In the genomic region with DNA sequence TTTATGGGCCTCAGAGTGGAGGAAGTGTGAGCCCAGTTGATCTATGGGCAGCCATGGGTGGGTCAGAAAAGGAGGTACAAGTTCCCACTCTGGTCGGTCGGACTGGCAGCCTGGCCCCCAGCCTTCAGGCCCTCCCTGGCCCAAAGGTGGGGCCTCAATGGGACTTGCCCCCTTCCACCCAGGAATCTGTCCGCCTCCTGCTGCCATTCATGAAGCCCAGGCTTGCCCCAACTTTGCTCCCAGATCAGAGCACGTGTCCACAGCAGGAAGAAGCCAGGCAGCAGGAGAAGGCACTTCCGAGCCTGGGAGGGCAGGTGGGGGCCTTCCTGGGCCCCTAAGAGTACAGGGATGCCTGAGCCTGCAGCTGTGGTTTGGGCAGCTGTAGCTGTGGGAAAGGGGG, we compare ENCODE assay signal across 25 cellular contexts. TPM values are rescaled to one million over a fixed set of nuclear protein-coding genes. Genes with fewer than 3 reads are reported as not detected.
"Had no signal": no experiment of that assay in that cellular context is flagged by ENCODE, and none has a peak within 500 bp of the region (broad histone marks: within the 10 kb centered on the region; RNA-seq: fewer than 3 reads in every experiment).

No MANE protein-coding gene starts in this region.

- H3K9me3 ChIP-seq: colonic mucosa, lower lobe of right lung, mucosa of descending colon, prostate gland, right atrium auricular region, sigmoid colon, thoracic aorta, tibial nerve, upper lobe of left lung had no signal

- H3K9ac ChIP-seq: neural progenitor cell had no signal

- H3K27ac ChIP-seq: colonic mucosa, lower lobe of right lung, neural progenitor cell, prostate gland, right atrium auricular region, sigmoid colon, thoracic aorta, tibial nerve, upper lobe of left lung had no signal

- H3K4me1 ChIP-seq: colonic mucosa had no signal

- H3K27me3 ChIP-seq: neural progenitor cell, right atrium auricular region, tibial nerve, upper lobe of left lung had no signal

- H3K36me3 ChIP-seq: colonic mucosa, lower lobe of right lung, neural progenitor cell, prostate gland, right atrium auricular region, sigmoid colon, thoracic aorta, tibial nerve, upper lobe of left lung had no signal

- H3K9me3 Mint-ChIP-seq: mesothelial cell of epicardium; natural killer cell treated with Interleukin-12 subunit alpha and Interleukin-12 subunit beta and Interleukin-15 and Interleukin-18, amount 100 ng/mL, for 72 hours; neural progenitor cell had no signal

- DNase-seq: colonic mucosa; left ventricle myocardium superior; lower lobe of right lung; mucosa of descending colon; naive B cell; nucleus accumbens; sigmoid colon; stimulated activated CD4-positive, alpha-beta T cell treated with anti-CD3 and anti-CD28 coated beads, Interleukin-4, amount 100 ng/mL, for 4 hours; stimulated activated naive B cell treated with anti-CD40 and anti-IgM and Interleukin-4, amounts not matched to agents 10 μg/mL and 1 μg/mL and 100 μg/mL, for 72 hours; upper lobe of left lung had no signal

- H3K4me3 Mint-ChIP-seq: memory B cell; mesothelial cell of epicardium; natural killer cell treated with Interleukin-12 subunit alpha and Interleukin-12 subunit beta and Interleukin-15 and Interleukin-18, amount 100 ng/mL, for 72 hours; neural progenitor cell; stimulated activated naive B cell treated with anti-CD40 and anti-IgM and Interleukin-4, amounts not matched to agents 10 μg/mL and 1 μg/mL and 100 μg/mL, for 72 hours; stimulated activated naive CD8-positive, alpha-beta T cell treated with anti-CD3 and anti-CD28 coated beads, Interleukin-15, Interleukin-2, amounts not matched to agents 100 ng/mL and 50 ng/mL, for 24 hours had no signal

- H3K36me3 Mint-ChIP-seq: mesothelial cell of epicardium had no signal

- ATAC-seq: left ventricle myocardium superior; lower lobe of right lung; mucosa of descending colon; natural killer cell treated with Interleukin-12 subunit alpha and Interleukin-12 subunit beta and Interleukin-15 and Interleukin-18, amount 100 ng/mL, for 72 hours; stimulated activated naive B cell treated with anti-CD40 and anti-IgM and Interleukin-4, amounts not matched to agents 10 μg/mL and 1 μg/mL and 100 μg/mL, for 72 hours had no signal

- H3K4me2 ChIP-seq: neural progenitor cell had no signal

- H3K27ac Mint-ChIP-seq: memory B cell; mesothelial cell of epicardium; natural killer cell treated with Interleukin-12 subunit alpha and Interleukin-12 subunit beta and Interleukin-15 and Interleukin-18, amount 100 ng/mL, for 72 hours; neural progenitor cell; stimulated activated naive B cell treated with anti-CD40 and anti-IgM and Interleukin-4, amounts not matched to agents 10 μg/mL and 1 μg/mL and 100 μg/mL, for 72 hours; stimulated activated naive CD8-positive, alpha-beta T cell treated with anti-CD3 and anti-CD28 coated beads, Interleukin-15, Interleukin-2, amounts not matched to agents 100 ng/mL and 50 ng/mL, for 24 hours had no signal

- H3K27me3 Mint-ChIP-seq: stimulated activated naive CD8-positive, alpha-beta T cell treated with anti-CD3 and anti-CD28 coated beads, Interleukin-15, Interleukin-2, amounts not matched to agents 100 ng/mL and 50 ng/mL, for 24 hours had no signal

- H3K4me3 ChIP-seq: colonic mucosa, lower lobe of right lung, mucosa of descending colon, neural progenitor cell, prostate gland, right atrium auricular region, sigmoid colon, thoracic aorta, tibial nerve, upper lobe of left lung had no signal

RNA-seq across cellular contexts. Expression of gene CMTM2, which starts 22.2 kb away (rescaled TPM):
- total RNA-seq: chondrocyte, colonic mucosa, dermis microvascular lymphatic vessel endothelial cell, fibroblast of villous mesenchyme, frontal cortex, left ventricle myocardium superior, osteocyte, right atrium auricular region, skeletal muscle tissue, tibial nerve had no signal

RNA-seq across cellular contexts. Expression of gene CMTM1, which starts 35.2 kb away (rescaled TPM):
- total RNA-seq: skeletal muscle tissue had no signal
